In the genomic region with DNA sequence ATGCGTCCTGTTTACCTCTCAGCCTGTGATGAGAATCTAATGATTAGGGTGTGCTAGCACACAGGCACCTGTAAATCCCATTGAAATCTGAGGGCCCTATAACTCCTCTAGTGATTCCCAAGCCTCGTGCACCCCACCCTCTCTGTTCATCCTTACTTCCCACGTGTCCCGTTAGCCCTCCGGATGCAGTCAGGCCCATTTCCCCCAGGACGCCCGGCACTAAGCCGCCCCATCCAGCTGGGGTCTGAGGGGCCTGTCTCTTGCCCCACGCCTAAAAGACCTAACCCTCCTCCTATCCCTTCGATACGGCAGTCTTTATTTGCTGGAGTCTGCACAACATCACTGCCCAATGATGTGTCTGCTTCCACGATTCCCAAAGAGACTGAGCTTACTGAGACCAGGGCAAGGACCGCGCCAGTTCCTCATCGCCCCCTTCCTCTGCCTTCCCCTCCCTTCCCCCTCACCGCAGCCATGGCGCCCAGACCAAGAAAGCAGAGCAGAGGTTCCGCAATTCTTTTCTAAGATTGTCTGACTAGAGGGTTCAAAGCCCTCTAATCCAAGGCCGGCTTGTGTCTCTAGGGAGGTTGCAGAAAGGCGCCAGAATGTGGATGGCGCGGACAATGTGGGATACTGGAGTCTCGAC, we compare ENCODE assay signal across 8 cellular contexts. TPM values are rescaled to one million over a fixed set of nuclear protein-coding genes. Genes with fewer than 3 reads are reported as not detected.
A peak's percentile ranks its signal among the peaks of the same experiment; 100 is the strongest.
DNase-seq lines count a peak whose midpoint lies in the region; ATAC-seq and TF ChIP-seq lines count a peak whose summit lies in the region.

No MANE protein-coding gene starts in this region.

- intact Hi-C loops in ovary (cut with DNase I) = no loop called here

- TF ChIP-seq CTCF in fibroblast of pulmonary artery (IDR thresholded peaks at IDR 0.05; ENCODE audit: low read length, missing control alignments) (no peak), ovary (IDR thresholded peaks at IDR 0.05) (no peak)

- H3K36me3 ChIP-seq in ovary = no peaks in the 10 kb centered on the region

- no peaks in the 10 kb centered on the region for H3K9me3 ChIP-seq in ovary

- DNase-seq in NCI-H2171 treated with DMSO at 0.1 percent for 48 hours (lab: John Stamatoyannopoulos, UW) (peak; percentile 46), NCI-H2171 (lab: John Stamatoyannopoulos, UW) (no peak), fibroblast of pulmonary artery (ENCODE audit: low read depth) (no peak), ovary (peak in 1 of 5 donors; percentile 43), occipital lobe (lab: John Stamatoyannopoulos, UW) (no peak)

- peak overlapping the region; percentile 94 for H3K4me3 ChIP-seq in fibroblast of pulmonary artery (replicated peaks; ENCODE audit: low read depth, low read length)
- H3K4me3 ChIP-seq in ovary = peak overlapping the region; percentile 49

- ATAC-seq in HG02981 (IDR thresholded peaks at IDR 0.05; ENCODE audit: unreplicated experiment) (peak; percentile 4), SK-N-SH treated with all-trans-retinoic acid at 6 μM for 48 hours (no peak), HG02763 (IDR thresholded peaks at IDR 0.05; ENCODE audit: unreplicated experiment) (no peak)

- WGBS in ovary, 3 donors = 17 to 26% (median 18%) methylated on average over 23 of the region's 23 CpGs

- no peak for TF ChIP-seq POLR2A in ovary (IDR thresholded peaks at IDR 0.05)

- H3K27ac ChIP-seq in ovary = peak overlapping the region; percentile 59 to 71

- no peak for TF ChIP-seq EP300 in ovary (IDR thresholded peaks at IDR 0.05)

- H3K27me3 ChIP-seq in ovary = no peaks in the 10 kb centered on the region

- H3K4me1 ChIP-seq in ovary (ENCODE audit: insufficient read depth) = peaks cover 8% of the 10 kb centered on the region

TF ChIP-seq in SK-N-SH treated with all-trans-retinoic acid at 6 μM for 48 hours, 23 proteins besides CTCF, POLR2A, EP300 and RAD21:
- TF ChIP-seq ZNF565 (CRISPR knock-in tag; conservative IDR thresholded peaks at IDR 0.05; ENCODE audit: low read depth) (no peak), ZNF70 (CRISPR knock-in tag; IDR thresholded peaks at IDR 0.05) (peak; percentile 49; the same call in 1 of the 2 replicates)
TF ChIP-seq in SK-N-SH treated with all-trans-retinoic acid at 6 μM for 48 hours: peak in this region for 1.

RNA-seq across cellular contexts. Expression of gene FADS2, which starts 1.0 kb away (rescaled TPM):
- total RNA-seq in ovary (100 to 1,000 TPM in 1 of 7 donors, 10 to 100 TPM in 4, 1 to 10 TPM in 2; 6.3 to 298 (median 26.2) TPM), occipital lobe (109 TPM)
- 10 to 100 TPM; 20.6 to 96.9 TPM for polyA plus RNA-seq in ovary

RNA-seq across cellular contexts. Expression of gene FADS1, which starts 10.2 kb away (rescaled TPM):
- total RNA-seq in ovary (100 to 1,000 TPM in 1 of 7 donors, 10 to 100 TPM in 6; 16.2 to 242 (median 53.7) TPM), occipital lobe (85.0 TPM)
- polyA plus RNA-seq in ovary = 10 to 100 TPM; 20.1 to 45.3 TPM

RNA-seq across cellular contexts. Expression of gene FEN1, which starts 34.3 kb away (rescaled TPM):
- total RNA-seq in ovary = 1 to 10 TPM; 3.7 to 8.6 (median 5.2) TPM
- polyA plus RNA-seq in ovary = 1 to 10 TPM; 4.4 to 4.7 TPM
- 13.3 TPM for total RNA-seq in occipital lobe

RNA-seq across cellular contexts. Expression of gene TMEM258, which starts 34.7 kb away (rescaled TPM):
- total RNA-seq in ovary = 100 to 1,000 TPM in 5 of 7 donors, 10 to 100 TPM in 2; 32.2 to 131 (median 117) TPM
- polyA plus RNA-seq in ovary = 100 to 1,000 TPM; 170 to 192 TPM
- total RNA-seq in occipital lobe = 39.6 TPM
